ENCODE assay signal across 22 cellular contexts in genomic region chr12:117551698-117552097, GRCh38.
"Had no signal": no experiment of that assay in that cellular context is flagged by ENCODE, and none has a peak within 500 bp of the region (broad histone marks: within the 10 kb centered on the region; RNA-seq: fewer than 3 reads in every experiment).

No MANE protein-coding gene starts in this region.

- H3K27ac ChIP-seq: colonic mucosa, dorsolateral prefrontal cortex, epithelial cell of prostate, esophagus muscularis mucosa, esophagus squamous epithelium, foreskin keratinocyte, gastroesophageal sphincter, heart left ventricle, heart right ventricle had no signal

- H3K4me3 ChIP-seq: colonic mucosa, dorsolateral prefrontal cortex, esophagus muscularis mucosa, esophagus squamous epithelium, gastroesophageal sphincter, heart left ventricle, heart right ventricle had no signal

- H3K9me3 ChIP-seq: colonic mucosa, esophagus squamous epithelium had no signal

- H3K36me3 ChIP-seq: colonic mucosa, esophagus muscularis mucosa, esophagus squamous epithelium, gastroesophageal sphincter, heart left ventricle, heart right ventricle had no signal

- ATAC-seq: effector memory CD8-positive, alpha-beta T cell; esophagus mucosa; foreskin keratinocyte; gastroesophageal sphincter; heart left ventricle; heart right ventricle had no signal

- H3K4me1 ChIP-seq: colonic mucosa, esophagus muscularis mucosa, esophagus squamous epithelium, foreskin keratinocyte, gastroesophageal sphincter, heart left ventricle, heart right ventricle had no signal

- H3K27me3 ChIP-seq: colonic mucosa, dorsolateral prefrontal cortex, esophagus muscularis mucosa, foreskin keratinocyte had no signal

- DNase-seq: colonic mucosa; cortex of kidney; dermis blood vessel endothelial cell; dorsolateral prefrontal cortex; effector CD4-positive, alpha-beta T cell; effector CD8-positive, alpha-beta T cell; effector memory CD4-positive, alpha-beta T cell; effector memory CD8-positive, alpha-beta T cell; endodermal cell; erythroblast; esophagus squamous epithelium; foreskin fibroblast; foreskin keratinocyte; foreskin melanocyte; glutamatergic neuron; head of caudate nucleus; heart left ventricle; heart right ventricle had no signal
